ENCODE assay signal across 18 cellular contexts in genomic region chr18:5841518-5841917, GRCh38. TPM values are rescaled to one million over a fixed set of nuclear protein-coding genes. Genes with fewer than 3 reads are reported as not detected.
DNase-seq lines count a peak whose midpoint lies in the region; TF ChIP-seq lines count a peak whose summit lies in the region.
"Had no signal": no experiment of that assay in that cellular context is flagged by ENCODE, and none has a peak within 500 bp of the region (broad histone marks: within the 10 kb centered on the region; RNA-seq: fewer than 3 reads in every experiment).

No MANE protein-coding gene starts in this region.

- H3K27ac ChIP-seq in hepatocyte (no peak overlapping the region), testis (no peak overlapping the region)
- H3K27ac ChIP-seq: 22Rv1, RWPE1 had no signal

- no peaks in the 10 kb centered on the region for H3K27me3 Mint-ChIP-seq in T-helper 2 cell treated with Interferon-gamma antibody and Interleukin-4, amounts not matched to agents 5 μg/mL and 100 μg/mL, for 36 hours (ENCODE audit: low read depth)
- H3K27me3 Mint-ChIP-seq: central memory CD8-positive, alpha-beta T cell; stimulated activated memory B cell treated with anti-CD40 and anti-IgM and Interleukin-4, amounts not matched to agents 10 μg/mL and 1 μg/mL and 100 μg/mL, for 72 hours had no signal

- no peak overlapping the region for H3K27ac Mint-ChIP-seq in T-helper 2 cell treated with Interferon-gamma antibody and Interleukin-4, amounts not matched to agents 5 μg/mL and 100 μg/mL, for 36 hours
- H3K27ac Mint-ChIP-seq: activated CD8-positive, alpha-beta T cell treated with anti-CD3 and anti-CD28 coated beads, Interleukin-2, amount 10 ng/mL, durations not matched to agents 7 days and 5 days; activated T-cell treated with anti-CD3 and anti-CD28 coated beads, Interleukin-2, amount 50 U/mL, for 72 hours; CD14-positive monocyte; stimulated activated memory B cell treated with anti-CD40 and anti-IgM and Interleukin-4, amounts not matched to agents 10 μg/mL and 1 μg/mL and 100 μg/mL, for 72 hours had no signal

- H2AFZ ChIP-seq in hepatocyte: no peak overlapping the region

- H3K9me3 Mint-ChIP-seq in T-helper 2 cell treated with Interferon-gamma antibody and Interleukin-4, amounts not matched to agents 5 μg/mL and 100 μg/mL, for 36 hours: no peaks in the 10 kb centered on the region
- H3K9me3 Mint-ChIP-seq: activated T-cell treated with anti-CD3 and anti-CD28 coated beads, Interleukin-2, amount 50 U/mL, for 72 hours; central memory CD8-positive, alpha-beta T cell; stimulated activated memory B cell treated with anti-CD40 and anti-IgM and Interleukin-4, amounts not matched to agents 10 μg/mL and 1 μg/mL and 100 μg/mL, for 72 hours had no signal

- no peak overlapping the region for H3K4me3 Mint-ChIP-seq in T-helper 2 cell treated with Interferon-gamma antibody and Interleukin-4, amounts not matched to agents 5 μg/mL and 100 μg/mL, for 36 hours
- H3K4me3 Mint-ChIP-seq: activated CD8-positive, alpha-beta T cell treated with anti-CD3 and anti-CD28 coated beads, Interleukin-2, amount 10 ng/mL, durations not matched to agents 7 days and 5 days; activated T-cell treated with anti-CD3 and anti-CD28 coated beads, Interleukin-2, amount 50 U/mL, for 72 hours; CD14-positive monocyte; central memory CD8-positive, alpha-beta T cell; stimulated activated memory B cell treated with anti-CD40 and anti-IgM and Interleukin-4, amounts not matched to agents 10 μg/mL and 1 μg/mL and 100 μg/mL, for 72 hours had no signal

- no peak overlapping the region for H3K4me2 ChIP-seq in hepatocyte

- 73% methylated on average over 2 of the region's 2 CpGs for WGBS in hepatocyte (ENCODE audit: low lambda C conversion rate, missing lambda C conversion rate)
- 58 to 69% methylated on average over 2 of the region's 2 CpGs for WGBS in testis, 2 donors

- no peaks in the 10 kb centered on the region for H4K20me1 ChIP-seq in hepatocyte (ENCODE audit: insufficient read depth, poor library complexity, severe bottlenecking)

- H3K4me1 ChIP-seq in hepatocyte (ENCODE audit: insufficient read depth) (no peaks in the 10 kb centered on the region), testis (peaks cover 4% of the 10 kb centered on the region)

- no peaks in the 10 kb centered on the region for H3K79me2 ChIP-seq in hepatocyte

- H3K27me3 ChIP-seq in hepatocyte: no peaks in the 10 kb centered on the region
- H3K27me3 ChIP-seq in testis: no peaks in the 10 kb centered on the region

- H3K9me3 ChIP-seq in hepatocyte (ENCODE audit: low read depth): no peaks in the 10 kb centered on the region
- no peaks in the 10 kb centered on the region for H3K9me3 ChIP-seq in testis

- no peaks in the 10 kb centered on the region for H3K36me3 ChIP-seq in hepatocyte (replicated peaks; ENCODE audit: insufficient read depth, low read depth)
- no peaks in the 10 kb centered on the region for H3K36me3 ChIP-seq in testis (ENCODE audit: low read depth, missing control alignments)

- TF ChIP-seq CTCF in hepatocyte (IDR thresholded peaks at IDR 0.05; ENCODE audit: poor library complexity) (peak; percentile 41), testis (IDR thresholded peaks at IDR 0.05) (peak in 1 of 3 experiments; percentile 7)

- H3K4me3 ChIP-seq in hepatocyte (no peak overlapping the region), testis (no peak overlapping the region)

- peak; percentile 36 for DNase-seq in DMS 273 (lab: John Stamatoyannopoulos, UW; ENCODE audit: unreplicated experiment)
- no peak for DNase-seq in DMS 273 treated with DMSO at 0.1 percent for 48 hours (lab: John Stamatoyannopoulos, UW)
- DNase-seq in GM03348 (ENCODE audit: low spot score): peak; percentile 5
- peak; percentile 26 for DNase-seq in RKO (ENCODE audit: low spot score)
- DNase-seq in hepatocyte (ENCODE audit: low spot score): no peak
- DNase-seq in epidermal melanocyte (ENCODE audit: insufficient read length, low spot score): no peak
- no peak for DNase-seq in T-helper 2 cell treated with Interferon-gamma antibody and Interleukin-4, amounts not matched to agents 5 μg/mL and 100 μg/mL, for 36 hours (ENCODE audit: low spot score)
- no peak for DNase-seq in testis
- DNase-seq: activated CD8-positive, alpha-beta T cell treated with anti-CD3 and anti-CD28 coated beads, Interleukin-2, amount 10 ng/mL, durations not matched to agents 7 days and 5 days; activated T-cell treated with anti-CD3 and anti-CD28 coated beads, Interleukin-2, amount 50 U/mL, for 72 hours; left ventricle myocardium superior; NCI-H1436 had no signal

- no peaks in the 10 kb centered on the region for H3K9me2 ChIP-seq in hepatocyte (replicated peaks; ENCODE audit: insufficient read depth)

- H3K36me3 Mint-ChIP-seq in T-helper 2 cell treated with Interferon-gamma antibody and Interleukin-4, amounts not matched to agents 5 μg/mL and 100 μg/mL, for 36 hours (ENCODE audit: low read depth): no peaks in the 10 kb centered on the region
- H3K36me3 Mint-ChIP-seq: CD14-positive monocyte; stimulated activated memory B cell treated with anti-CD40 and anti-IgM and Interleukin-4, amounts not matched to agents 10 μg/mL and 1 μg/mL and 100 μg/mL, for 72 hours had no signal

- no peaks in the 10 kb centered on the region for H3K4me1 Mint-ChIP-seq in T-helper 2 cell treated with Interferon-gamma antibody and Interleukin-4, amounts not matched to agents 5 μg/mL and 100 μg/mL, for 36 hours (ENCODE audit: low read depth)
- H3K4me1 Mint-ChIP-seq: CD14-positive monocyte; central memory CD8-positive, alpha-beta T cell; stimulated activated memory B cell treated with anti-CD40 and anti-IgM and Interleukin-4, amounts not matched to agents 10 μg/mL and 1 μg/mL and 100 μg/mL, for 72 hours had no signal

- intact Hi-C loops in testis (cut with DNase I; ENCODE audit: low total_unique reads): no loop called here

- no peak for TF ChIP-seq POLR2A in testis (IDR thresholded peaks at IDR 0.05)

RNA-seq across cellular contexts. Expression of gene TMEM200C, which starts 53.8 kb away (rescaled TPM):
- total RNA-seq in hepatocyte: 2.6 and 3.1 TPM in 2 replicates
- polyA plus RNA-seq in hepatocyte: 2.4 and 3.4 TPM in 2 replicates
- total RNA-seq in testis: 1 to 10 TPM; 3.3 TPM
- polyA plus RNA-seq in testis (ENCODE audit: insufficient read depth, low read depth, low replicate concordance): 0.92 TPM
- total RNA-seq: activated CD8-positive, alpha-beta T cell treated with anti-CD3 and anti-CD28 coated beads, Interleukin-2, amount 10 ng/mL, durations not matched to agents 7 days and 5 days; activated T-cell treated with anti-CD3 and anti-CD28 coated beads, Interleukin-2, amount 50 U/mL, for 72 hours; T-helper 1 cell treated with Interleukin-12 subunit alpha and Interleukin-12 subunit beta and Interleukin-4 antibody, amounts not matched to agents 30 ng/mL and 1 ng/mL, for 36 hours had no signal
- polyA plus RNA-seq: CD14-positive monocyte had no signal

Comparison
In these comparisons a context has a peak if more than half of its experiments do, and no peak if none do; other contexts are left out.
1. DNase-seq: peak in DMS 273 (single experiment), GM03348 (single experiment) and RKO (single experiment); none in DMS 273 treated with DMSO at 0.1 percent for 48 hours (single experiment), hepatocyte (single experiment), epidermal melanocyte (single experiment), T-helper 2 cell treated with Interferon-gamma antibody and Interleukin-4, amounts not matched to agents 5 μg/mL and 100 μg/mL, for 36 hours (single experiment) and testis (single experiment).